In the genomic region with DNA sequence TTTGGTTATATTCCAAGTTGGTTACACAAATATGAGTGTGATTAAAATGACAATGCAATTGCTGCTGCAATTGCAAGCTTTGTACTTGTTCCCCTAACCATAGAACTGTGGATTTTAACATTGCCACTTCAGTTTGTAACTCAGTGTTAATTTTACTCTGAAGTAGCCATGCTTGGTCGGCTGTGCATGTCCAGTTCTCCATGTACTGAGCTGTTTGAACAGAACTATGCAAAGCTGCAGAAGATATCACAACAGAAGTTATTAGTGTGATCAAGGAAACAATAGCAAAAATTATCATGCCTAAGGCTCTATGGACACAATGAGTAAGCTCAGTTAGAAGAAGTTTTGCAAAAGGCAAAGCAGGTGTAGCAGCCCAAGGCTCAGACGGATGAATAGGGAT, we compare ENCODE assay signal across 19 cellular contexts. TPM values are rescaled to one million over a fixed set of nuclear protein-coding genes. Genes with fewer than 3 reads are reported as not detected.
A peak's percentile ranks its signal among the peaks of the same experiment; 100 is the strongest.
DNase-seq lines count a peak whose midpoint lies in the region; FAIRE-seq and TF ChIP-seq lines count a peak whose summit lies in the region.
"Had no signal": no experiment of that assay in that cellular context is flagged by ENCODE, and none has a peak within 500 bp of the region (broad histone marks: within the 10 kb centered on the region; RNA-seq: fewer than 3 reads in every experiment).

No MANE protein-coding gene starts in this region.

- no peaks in the 10 kb centered on the region for H4K20me1 ChIP-seq in BLaER1

- H3K9me3 ChIP-seq in BLaER1 (peaks cover 32% of the 10 kb centered on the region), thyroid gland (no peaks in the 10 kb centered on the region)

- no peak for TF ChIP-seq POLR2A in GM12891 (IDR thresholded peaks at IDR 0.05; ENCODE audit: low read depth, low read length)
- no peak for TF ChIP-seq POLR2A in thyroid gland (IDR thresholded peaks at IDR 0.05)

- H3K36me3 ChIP-seq in BLaER1: no peaks in the 10 kb centered on the region
- H3K36me3 ChIP-seq in thyroid gland: no peaks in the 10 kb centered on the region

- WGBS in thyroid gland, 2 donors: 56 to 59% methylated on average over 2 of the region's 2 CpGs

- H3K4me3 ChIP-seq in BLaER1: no peak overlapping the region
- H3K4me3 ChIP-seq in thyroid gland (replicated peaks in 1 of 3): no peak overlapping the region
- H3K4me3 ChIP-seq: GM23338 had no signal

- no peak overlapping the region for H3K27ac ChIP-seq in BLaER1
- no peak overlapping the region for H3K27ac ChIP-seq in thyroid gland

- H3K27me3 ChIP-seq in BLaER1 (no peaks in the 10 kb centered on the region), thyroid gland (no peaks in the 10 kb centered on the region)

- intact Hi-C loops in thyroid gland (cut with DNase I): no loop called here

- DNase-seq in GM12891 (ENCODE audit: insufficient read length, low spot score): no peak
- DNase-seq in germinal center (ENCODE audit: low spot score): peak; percentile 17
- peak; percentile 55 for DNase-seq in thyroid gland
- no peak for DNase-seq in NCI-H1092 treated with DMSO at 0.1 percent for 48 hours (lab: John Stamatoyannopoulos, UW)
- no peak for DNase-seq in Kasumi-1 (lab: John Stamatoyannopoulos, UW)
- DNase-seq in nucleus accumbens (lab: John Stamatoyannopoulos, UW): no peak
- DNase-seq: 8988T; ACHN; CD8-positive, alpha-beta T cell; COR-L47; DMS153; H7; KG1 had no signal

- peak overlapping the region; percentile 44 for H3K4me2 ChIP-seq in BLaER1
- H3K4me2 ChIP-seq: GM23338 had no signal

- FAIRE-seq in GM12891 (lab: Jason Lieb, UNC): peak; percentile 66
- FAIRE-seq: D721Med, G401.6, GM12892 had no signal

- no peak for TF ChIP-seq CTCF in thyroid gland (IDR thresholded peaks at IDR 0.05)

- H3K4me1 ChIP-seq in BLaER1: peaks cover 19% of the 10 kb centered on the region
- peaks cover 16 to 17% of the 10 kb centered on the region in 2 donors for H3K4me1 ChIP-seq in thyroid gland

- no peak overlapping the region for H3K9ac ChIP-seq in BLaER1

TF ChIP-seq in GM12891, 5 proteins besides CTCF, POLR2A, EP300 and RAD21:
- no peak for TF ChIP-seq POLR2AphosphoS5 (IDR thresholded peaks at IDR 0.05; ENCODE audit: low read depth, low read length)
- TF ChIP-seq SPI1 (IDR thresholded peaks at IDR 0.05; ENCODE audit: low read depth, low read length): no peak
- no peak for TF ChIP-seq TAF1 (IDR thresholded peaks at IDR 0.05; ENCODE audit: low read depth, low read length)
- TF ChIP-seq POU2F2 (IDR thresholded peaks at IDR 0.05; ENCODE audit: low read depth, low read length): no peak
- no peak for TF ChIP-seq PAX5 (IDR thresholded peaks at IDR 0.05; ENCODE audit: insufficient read depth, low read length, severe bottlenecking)
TF ChIP-seq in GM12891: peak in this region for 0.

RNA-seq across cellular contexts. Expression of gene CXCR4, which starts 45.3 kb away (rescaled TPM):
- 20.2 TPM for polyA plus RNA-seq in GM12891 (2012; ENCODE audit: low read depth, missing spikeins)
- total RNA-seq in thyroid gland: 10 to 100 TPM in 3 of 4 donors, 1 to 10 TPM in 1; 7.1 to 17.5 (median 13.5) TPM
- total RNA-seq: HT1080 had no signal

Comparison
In these comparisons a context has a peak if more than half of its experiments do, and no peak if none do; other contexts are left out.
1. DNase-seq: peak in germinal center (single experiment) and thyroid gland (2 of 2); none in GM12891 (single experiment), NCI-H1092 treated with DMSO at 0.1 percent for 48 hours (single experiment), Kasumi-1 (0 of 2) and nucleus accumbens (0 of 56).